Comparison of ENCODE assay signal across 12 cellular contexts in the genomic region with DNA sequence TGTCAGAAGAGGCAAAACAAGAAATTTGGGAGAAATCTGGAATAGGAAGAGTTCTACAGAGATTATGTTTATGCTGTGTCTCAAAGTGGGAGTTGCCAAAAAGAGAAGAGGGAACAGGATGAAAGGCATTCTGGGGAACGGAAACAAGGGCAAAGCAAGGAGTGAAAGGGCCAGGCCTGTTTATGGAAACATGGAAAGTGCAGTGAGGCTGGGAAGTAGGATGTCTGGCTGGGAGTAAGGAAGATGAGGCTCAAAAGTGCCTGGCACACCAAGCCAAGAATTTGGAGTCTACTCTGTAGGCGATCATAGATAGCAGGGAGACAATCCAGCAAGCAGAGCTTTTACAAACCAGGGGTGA. TPM values are rescaled to one million over a fixed set of nuclear protein-coding genes. Genes with fewer than 3 reads are reported as not detected.
DNase-seq lines count a peak whose midpoint lies in the region; ATAC-seq and TF ChIP-seq lines count a peak whose summit lies in the region.
"Had no signal": no experiment of that assay in that cellular context is flagged by ENCODE, and none has a peak within 500 bp of the region (broad histone marks: within the 10 kb centered on the region; RNA-seq: fewer than 3 reads in every experiment).

No MANE protein-coding gene starts in this region.

- no peak overlapping the region for H3K4me3 ChIP-seq in CD8-positive, alpha-beta T cell (ENCODE audit: low read depth, low read length)
- H3K4me3 ChIP-seq in Karpas-422 (ENCODE audit: low read length) (no peak overlapping the region), endocrine pancreas (ENCODE audit: control insufficient read depth, insufficient read depth, low read length) (peak overlapping the region; percentile 93)

- H4K20me1 ChIP-seq in Karpas-422 (ENCODE audit: insufficient read depth, low read depth, low read length) = no peaks in the 10 kb centered on the region

- H3K27me3 ChIP-seq in CD8-positive, alpha-beta T cell (ENCODE audit: insufficient read depth, low read length) = no peaks in the 10 kb centered on the region
- H3K27me3 ChIP-seq in Karpas-422 (ENCODE audit: low read length) (no peaks in the 10 kb centered on the region), endocrine pancreas (ENCODE audit: control insufficient read depth, insufficient read depth, low read length) (no peaks in the 10 kb centered on the region)

- no peaks in the 10 kb centered on the region for H3K9me3 ChIP-seq in CD8-positive, alpha-beta T cell (ENCODE audit: low read length)
- no peaks in the 10 kb centered on the region for H3K9me3 ChIP-seq in Karpas-422 (ENCODE audit: low read length)
- no peaks in the 10 kb centered on the region for H3K9me3 ChIP-seq in endocrine pancreas (ENCODE audit: control insufficient read depth, low read length)

- no peaks in the 10 kb centered on the region for H3K9me3 Mint-ChIP-seq in CD8-positive, alpha-beta T cell

- no peaks in the 10 kb centered on the region for H3K9me2 ChIP-seq in Karpas-422 (replicated peaks; ENCODE audit: insufficient read depth, low read length)

- intact Hi-C loops in CD8-positive, alpha-beta T cell (cut with DNase I, micrococcal nuclease) = loop anchor here in 1 of 2 experiments (10.0 kb wide), 1 partner anchor 318 kb away; no protein-coding TSS in a partner anchor

- TF ChIP-seq CTCF in CD8-positive, alpha-beta T cell (IDR thresholded peaks at IDR 0.05) = no peak

- H3K4me2 ChIP-seq in Karpas-422 (ENCODE audit: low read depth, low read length, poor library complexity, severe bottlenecking) = peak overlapping the region; percentile 75

- CTCF ChIA-PET in CD8-positive, alpha-beta T cell (lab: Charles Lee) = no interaction called here

- no peaks in the 10 kb centered on the region for H3K27me3 Mint-ChIP-seq in CD8-positive, alpha-beta T cell (ENCODE audit: low read depth)

- H3K36me3 Mint-ChIP-seq in CD8-positive, alpha-beta T cell = peaks cover 13% of the 10 kb centered on the region

- peak overlapping the region; percentile 98 for H3K27ac Mint-ChIP-seq in CD8-positive, alpha-beta T cell

- peaks cover 22% of the 10 kb centered on the region for H3K79me2 ChIP-seq in Karpas-422 (ENCODE audit: low read length)

- no peak for ATAC-seq in CD8-positive, alpha-beta T cell
- no peak for ATAC-seq in GM21825 (IDR thresholded peaks at IDR 0.05; ENCODE audit: unreplicated experiment)

- H3K27ac ChIP-seq in CD8-positive, alpha-beta T cell (ENCODE audit: low read depth, low read length) = no peak overlapping the region
- peak overlapping the region; percentile 88 for H3K27ac ChIP-seq in Karpas-422 (ENCODE audit: low read length)

- peaks cover 15% of the 10 kb centered on the region for H3K4me1 ChIP-seq in CD8-positive, alpha-beta T cell (ENCODE audit: insufficient read depth, low read length)
- H3K4me1 ChIP-seq in Karpas-422 (ENCODE audit: low read length) (peaks cover 27% of the 10 kb centered on the region), endocrine pancreas (ENCODE audit: control insufficient read depth, insufficient read depth, low read length) (peaks cover 6% of the 10 kb centered on the region)

- H2AFZ ChIP-seq in Karpas-422 (ENCODE audit: low read length) = no peak overlapping the region

- no peaks in the 10 kb centered on the region for H3K36me3 ChIP-seq in CD8-positive, alpha-beta T cell (ENCODE audit: insufficient read depth, low read length)
- H3K36me3 ChIP-seq in Karpas-422 (ENCODE audit: insufficient read depth, low read length) (peaks cover 2% of the 10 kb centered on the region), endocrine pancreas (ENCODE audit: control insufficient read depth, insufficient read depth, low read length) (no peaks in the 10 kb centered on the region)

- peaks cover 21% of the 10 kb centered on the region for H3K4me1 Mint-ChIP-seq in CD8-positive, alpha-beta T cell (ENCODE audit: low read depth)

- H3K9ac ChIP-seq in Karpas-422 (ENCODE audit: low read length) = peak overlapping the region; percentile 91; the same call in 1 of the 2 replicates
- no peak overlapping the region for H3K9ac ChIP-seq in endocrine pancreas (ENCODE audit: control insufficient read depth, insufficient read depth, low read length)

- DNase-seq in CD8-positive, alpha-beta T cell = no peak
- DNase-seq in Karpas-422 (no peak), pons (ENCODE audit: low spot score) (peak; percentile 4), H4 (ENCODE audit: low spot score) (no peak), LoVo (ENCODE audit: low spot score) (no peak), NCI-H187 treated with DMSO at 0.1 percent for 48 hours (lab: John Stamatoyannopoulos, UW) (no peak)
- DNase-seq: activated effector memory CD4-positive, alpha-beta T cell treated with anti-CD3 and anti-CD28 coated beads, Interleukin-2, amount 50 U/mL, for 16 hours; midbrain; NCI-H2107; T-helper 1 cell had no signal

- H3K4me3 Mint-ChIP-seq in CD8-positive, alpha-beta T cell = peak overlapping the region; percentile 45

- POLR2A ChIA-PET in CD8-positive, alpha-beta T cell (lab: Charles Lee) = interaction anchor here (1.8 to 5.2 kb wide), 2 partner anchors 42 to 56 kb away, joined by 7 to 72 read pairs; partner anchors contain the start of gene MCTS1

RNA-seq across cellular contexts. Expression of gene CUL4B, which starts 1.8 kb away (rescaled TPM):
- 10 to 100 TPM; 25.3 to 30.0 TPM for total RNA-seq in CD8-positive, alpha-beta T cell
- total RNA-seq in Karpas-422 (2014; rRNA removed; shearing (Covaris generic); ENCODE audit: low replicate concordance) = 30.3 and 50.6 TPM in 2 replicates
- total RNA-seq in H4 (2014; rRNA removed; shearing (Covaris generic)) = 18.4 and 28.6 TPM in 2 replicates

RNA-seq across cellular contexts. Expression of gene MCTS1, which starts 41.4 kb away (rescaled TPM):
- total RNA-seq in CD8-positive, alpha-beta T cell = 1 to 10 TPM; 7.0 to 9.2 TPM
- 26.2 and 69.6 TPM in 2 replicates for total RNA-seq in Karpas-422 (2014; rRNA removed; shearing (Covaris generic); ENCODE audit: low replicate concordance)
- total RNA-seq in H4 (2014; rRNA removed; shearing (Covaris generic)) = 182 and 194 TPM in 2 replicates
